ENCODE assay signal across 1 cellular context in the genomic region with DNA sequence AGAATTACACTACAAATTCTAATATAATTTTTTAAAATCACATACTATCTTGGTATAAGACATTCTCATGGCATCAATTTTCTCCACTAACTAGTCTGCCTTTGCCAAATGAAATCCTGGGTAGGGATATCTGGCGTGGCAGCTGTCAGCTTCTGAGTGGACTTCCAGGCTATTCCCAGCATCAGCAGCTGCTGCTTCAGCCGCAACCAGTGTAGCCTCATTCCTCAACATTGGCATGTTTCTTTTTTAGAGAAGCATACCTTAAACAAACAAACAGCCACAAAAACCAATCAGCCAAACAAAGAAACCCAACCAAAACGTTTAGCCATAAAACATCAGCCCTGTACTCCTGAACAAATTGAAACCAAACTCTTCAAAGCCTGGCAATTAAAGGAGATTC.
TF ChIP-seq lines count a peak whose summit lies in the region.

No MANE protein-coding gene starts in this region.

TF ChIP-seq in GM23338, 12 proteins besides CTCF, POLR2A, EP300 and RAD21:
- TF ChIP-seq JUNB (IDR thresholded peaks at IDR 0.05; ENCODE audit: unreplicated experiment) (no peak), ZNF114 (CRISPR knock-in tag; IDR thresholded peaks at IDR 0.05) (no peak), POLR2AphosphoS5 (IDR thresholded peaks at IDR 0.05; ENCODE audit: low read depth) (no peak), STAT1 (IDR thresholded peaks at IDR 0.05; ENCODE audit: unreplicated experiment) (no peak), EZH2 (IDR thresholded peaks at IDR 0.05; ENCODE audit: low read depth, unreplicated experiment) (no peak), CREB1 (CRISPR knock-in tag; IDR thresholded peaks at IDR 0.05; ENCODE audit: low read depth) (no peak), ZNF331 (CRISPR knock-in tag; IDR thresholded peaks at IDR 0.05; ENCODE audit: low read depth) (no peak), NANOG (IDR thresholded peaks at IDR 0.05; ENCODE audit: borderline replicate concordance) (no peak)
- TF ChIP-seq, protein P1, sequence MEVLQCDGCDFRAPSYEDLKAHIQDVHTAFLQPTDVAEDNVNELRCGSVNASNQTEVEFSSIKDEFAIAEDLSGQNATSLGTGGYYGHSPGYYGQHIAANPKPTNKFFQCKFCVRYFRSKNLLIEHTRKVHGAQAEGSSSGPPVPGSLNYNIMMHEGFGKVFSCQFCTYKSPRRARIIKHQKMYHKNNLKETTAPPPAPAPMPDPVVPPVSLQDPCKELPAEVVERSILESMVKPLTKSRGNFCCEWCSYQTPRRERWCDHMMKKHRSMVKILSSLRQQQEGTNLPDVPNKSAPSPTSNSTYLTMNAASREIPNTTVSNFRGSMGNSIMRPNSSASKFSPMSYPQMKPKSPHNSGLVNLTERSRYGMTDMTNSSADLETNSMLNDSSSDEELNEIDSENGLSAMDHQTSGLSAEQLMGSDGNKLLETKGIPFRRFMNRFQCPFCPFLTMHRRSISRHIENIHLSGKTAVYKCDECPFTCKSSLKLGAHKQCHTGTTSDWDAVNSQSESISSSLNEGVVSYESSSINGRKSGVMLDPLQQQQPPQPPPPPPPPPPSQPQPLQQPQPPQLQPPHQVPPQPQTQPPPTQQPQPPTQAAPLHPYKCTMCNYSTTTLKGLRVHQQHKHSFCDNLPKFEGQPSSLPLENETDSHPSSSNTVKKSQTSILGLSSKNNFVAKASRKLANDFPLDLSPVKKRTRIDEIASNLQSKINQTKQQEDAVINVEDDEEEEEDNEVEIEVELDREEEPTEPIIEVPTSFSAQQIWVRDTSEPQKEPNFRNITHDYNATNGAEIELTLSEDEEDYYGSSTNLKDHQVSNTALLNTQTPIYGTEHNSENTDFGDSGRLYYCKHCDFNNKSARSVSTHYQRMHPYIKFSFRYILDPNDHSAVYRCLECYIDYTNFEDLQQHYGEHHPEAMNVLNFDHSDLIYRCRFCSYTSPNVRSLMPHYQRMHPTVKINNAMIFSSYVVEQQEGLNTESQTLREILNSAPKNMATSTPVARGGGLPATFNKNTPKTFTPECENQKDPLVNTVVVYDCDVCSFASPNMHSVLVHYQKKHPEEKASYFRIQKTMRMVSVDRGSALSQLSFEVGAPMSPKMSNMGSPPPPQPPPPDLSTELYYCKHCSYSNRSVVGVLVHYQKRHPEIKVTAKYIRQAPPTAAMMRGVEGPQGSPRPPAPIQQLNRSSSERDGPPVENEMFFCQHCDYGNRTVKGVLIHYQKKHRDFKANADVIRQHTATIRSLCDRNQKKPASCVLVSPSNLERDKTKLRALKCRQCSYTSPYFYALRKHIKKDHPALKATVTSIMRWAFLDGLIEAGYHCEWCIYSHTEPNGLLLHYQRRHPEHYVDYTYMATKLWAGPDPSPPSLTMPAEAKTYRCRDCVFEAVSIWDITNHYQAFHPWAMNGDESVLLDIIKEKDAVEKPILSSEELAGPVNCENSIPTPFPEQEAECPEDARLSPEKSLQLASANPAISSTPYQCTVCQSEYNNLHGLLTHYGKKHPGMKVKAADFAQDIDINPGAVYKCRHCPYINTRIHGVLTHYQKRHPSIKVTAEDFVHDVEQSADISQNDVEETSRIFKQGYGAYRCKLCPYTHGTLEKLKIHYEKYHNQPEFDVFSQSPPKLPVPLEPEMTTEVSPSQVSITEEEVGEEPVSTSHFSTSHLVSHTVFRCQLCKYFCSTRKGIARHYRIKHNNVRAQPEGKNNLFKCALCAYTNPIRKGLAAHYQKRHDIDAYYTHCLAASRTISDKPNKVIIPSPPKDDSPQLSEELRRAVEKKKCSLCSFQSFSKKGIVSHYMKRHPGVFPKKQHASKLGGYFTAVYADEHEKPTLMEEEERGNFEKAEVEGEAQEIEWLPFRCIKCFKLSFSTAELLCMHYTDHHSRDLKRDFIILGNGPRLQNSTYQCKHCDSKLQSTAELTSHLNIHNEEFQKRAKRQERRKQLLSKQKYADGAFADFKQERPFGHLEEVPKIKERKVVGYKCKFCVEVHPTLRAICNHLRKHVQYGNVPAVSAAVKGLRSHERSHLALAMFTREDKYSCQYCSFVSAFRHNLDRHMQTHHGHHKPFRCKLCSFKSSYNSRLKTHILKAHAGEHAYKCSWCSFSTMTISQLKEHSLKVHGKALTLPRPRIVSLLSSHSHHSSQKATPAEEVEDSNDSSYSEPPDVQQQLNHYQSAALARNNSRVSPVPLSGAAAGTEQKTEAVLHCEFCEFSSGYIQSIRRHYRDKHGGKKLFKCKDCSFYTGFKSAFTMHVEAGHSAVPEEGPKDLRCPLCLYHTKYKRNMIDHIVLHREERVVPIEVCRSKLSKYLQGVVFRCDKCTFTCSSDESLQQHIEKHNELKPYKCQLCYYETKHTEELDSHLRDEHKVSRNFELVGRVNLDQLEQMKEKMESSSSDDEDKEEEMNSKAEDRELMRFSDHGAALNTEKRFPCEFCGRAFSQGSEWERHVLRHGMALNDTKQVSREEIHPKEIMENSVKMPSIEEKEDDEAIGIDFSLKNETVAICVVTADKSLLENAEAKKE (CRISPR knock-in tag; IDR thresholded peaks at IDR 0.05): no peak
- TF ChIP-seq, protein P2, sequence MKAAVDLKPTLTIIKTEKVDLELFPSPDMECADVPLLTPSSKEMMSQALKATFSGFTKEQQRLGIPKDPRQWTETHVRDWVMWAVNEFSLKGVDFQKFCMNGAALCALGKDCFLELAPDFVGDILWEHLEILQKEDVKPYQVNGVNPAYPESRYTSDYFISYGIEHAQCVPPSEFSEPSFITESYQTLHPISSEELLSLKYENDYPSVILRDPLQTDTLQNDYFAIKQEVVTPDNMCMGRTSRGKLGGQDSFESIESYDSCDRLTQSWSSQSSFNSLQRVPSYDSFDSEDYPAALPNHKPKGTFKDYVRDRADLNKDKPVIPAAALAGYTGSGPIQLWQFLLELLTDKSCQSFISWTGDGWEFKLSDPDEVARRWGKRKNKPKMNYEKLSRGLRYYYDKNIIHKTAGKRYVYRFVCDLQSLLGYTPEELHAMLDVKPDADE (IDR thresholded peaks at IDR 0.05): no peak
- TF ChIP-seq, protein P3, sequence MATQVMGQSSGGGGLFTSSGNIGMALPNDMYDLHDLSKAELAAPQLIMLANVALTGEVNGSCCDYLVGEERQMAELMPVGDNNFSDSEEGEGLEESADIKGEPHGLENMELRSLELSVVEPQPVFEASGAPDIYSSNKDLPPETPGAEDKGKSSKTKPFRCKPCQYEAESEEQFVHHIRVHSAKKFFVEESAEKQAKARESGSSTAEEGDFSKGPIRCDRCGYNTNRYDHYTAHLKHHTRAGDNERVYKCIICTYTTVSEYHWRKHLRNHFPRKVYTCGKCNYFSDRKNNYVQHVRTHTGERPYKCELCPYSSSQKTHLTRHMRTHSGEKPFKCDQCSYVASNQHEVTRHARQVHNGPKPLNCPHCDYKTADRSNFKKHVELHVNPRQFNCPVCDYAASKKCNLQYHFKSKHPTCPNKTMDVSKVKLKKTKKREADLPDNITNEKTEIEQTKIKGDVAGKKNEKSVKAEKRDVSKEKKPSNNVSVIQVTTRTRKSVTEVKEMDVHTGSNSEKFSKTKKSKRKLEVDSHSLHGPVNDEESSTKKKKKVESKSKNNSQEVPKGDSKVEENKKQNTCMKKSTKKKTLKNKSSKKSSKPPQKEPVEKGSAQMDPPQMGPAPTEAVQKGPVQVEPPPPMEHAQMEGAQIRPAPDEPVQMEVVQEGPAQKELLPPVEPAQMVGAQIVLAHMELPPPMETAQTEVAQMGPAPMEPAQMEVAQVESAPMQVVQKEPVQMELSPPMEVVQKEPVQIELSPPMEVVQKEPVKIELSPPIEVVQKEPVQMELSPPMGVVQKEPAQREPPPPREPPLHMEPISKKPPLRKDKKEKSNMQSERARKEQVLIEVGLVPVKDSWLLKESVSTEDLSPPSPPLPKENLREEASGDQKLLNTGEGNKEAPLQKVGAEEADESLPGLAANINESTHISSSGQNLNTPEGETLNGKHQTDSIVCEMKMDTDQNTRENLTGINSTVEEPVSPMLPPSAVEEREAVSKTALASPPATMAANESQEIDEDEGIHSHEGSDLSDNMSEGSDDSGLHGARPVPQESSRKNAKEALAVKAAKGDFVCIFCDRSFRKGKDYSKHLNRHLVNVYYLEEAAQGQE (IDR thresholded peaks at IDR 0.05; ENCODE audit: unreplicated experiment): no peak
